In genomic region chr1:61053712-61054608, GRCh38 we compare ENCODE assay signal across 1 cellular context.
TF ChIP-seq lines count a peak whose summit lies in the region.

No MANE protein-coding gene starts in this region.

TF ChIP-seq in HCT116, 20 proteins besides CTCF, POLR2A, EP300 and RAD21 (continued from another document):
- TF ChIP-seq POLR2AphosphoS5 (IDR thresholded peaks at IDR 0.05; ENCODE audit: low read depth, low read length), result no peak
- TF ChIP-seq EZH2phosphoT487 (IDR thresholded peaks at IDR 0.05; ENCODE audit: borderline replicate concordance), result no peak
- no peak for TF ChIP-seq YY1 (IDR thresholded peaks at IDR 0.05; ENCODE audit: extremely low read depth, insufficient replicate concordance, low read depth, low read length)
- no peak for TF ChIP-seq CEBPB (IDR thresholded peaks at IDR 0.05; ENCODE audit: low read depth)
- no peak for TF ChIP-seq REST (IDR thresholded peaks at IDR 0.05; ENCODE audit: low read depth)
- TF ChIP-seq ZFX (IDR thresholded peaks at IDR 0.05), result no peak
- no peak for TF ChIP-seq ELF1 (IDR thresholded peaks at IDR 0.05; ENCODE audit: borderline replicate concordance, low read depth)
